ENCODE assay signal across 8 cellular contexts in genomic region chr17:81833160-81833920, GRCh38. TPM values are rescaled to one million over a fixed set of nuclear protein-coding genes. Genes with fewer than 3 reads are reported as not detected.
DNase-seq lines count a peak whose midpoint lies in the region; ATAC-seq, FAIRE-seq and TF ChIP-seq lines count a peak whose summit lies in the region.

Gene MCRIP1, minus strand, starts transcription at chr17:81833291. Its CDS starts 8,785 bp downstream, at chr17:81824506.

- H3K27ac ChIP-seq in HCT116 (ENCODE audit: low read depth, low read length): peak within 1 kb of the TSS; percentile 93
- H3K27ac ChIP-seq in neuronal stem cell (replicated peaks; ENCODE audit: low read length): peak within 1 kb of the TSS; percentile 56
- H3K27ac ChIP-seq in subcutaneous abdominal adipose tissue (ENCODE audit: low read depth, low read length): peak within 1 kb of the TSS; percentile 70

- peaks cover 17 to 32% of the 10 kb centered on the region in 2 experiments for H3K4me1 ChIP-seq in HCT116 (ENCODE audit: control insufficient read depth in 1 of 2, insufficient read depth in 2 of 2, low read length in 2 of 2)
- peaks cover 6 to 19% of the 10 kb centered on the region in 2 donors for H3K4me1 ChIP-seq in neuronal stem cell (ENCODE audit: control insufficient read depth in 2 of 2, insufficient read depth in 1 of 2, low read depth in 1 of 2, low read length in 2 of 2)
- peaks cover 7 to 34% (median 28%) of the 10 kb centered on the region in 5 donors for H3K4me1 ChIP-seq in subcutaneous abdominal adipose tissue (ENCODE audit: control insufficient read depth in 5 of 5, insufficient read depth in 5 of 5, low read length in 5 of 5)

- TF ChIP-seq POLR2A in HCT116 (IDR thresholded peaks at IDR 0.05; ENCODE audit: borderline replicate concordance, extremely low read depth, insufficient read depth, insufficient read length): peak; percentile 88

- H2BK5ac ChIP-seq in neuronal stem cell (ENCODE audit: low read length): peak within 1 kb of the TSS; percentile 82

- H2BK120ac ChIP-seq in neuronal stem cell (ENCODE audit: low read depth, low read length): no peak within 1 kb of the TSS

- peak within 1 kb of the TSS; percentile 61 for H3K14ac ChIP-seq in neuronal stem cell (ENCODE audit: low read length)

- H3K36me3 ChIP-seq in HCT116 (ENCODE audit: control insufficient read depth in 1 of 2, insufficient read depth in 2 of 2, low read length in 2 of 2) (0 out of 4 replicates have a peak, but pooled peaks cover 0 to 7% of the 10 kb centered on the region in 2 experiments), neuronal stem cell (replicated peaks in 1 of 2; ENCODE audit: control insufficient read depth in 2 of 2, insufficient read depth in 2 of 2, low read length in 2 of 2) (peaks cover 2 to 9% of the 10 kb centered on the region in 2 donors), subcutaneous abdominal adipose tissue (ENCODE audit: control insufficient read depth in 5 of 5, insufficient read depth in 5 of 5, low read length in 5 of 5) (peaks cover 0 to 5% (median 0%) of the 10 kb centered on the region in 5 donors)

- peaks cover 31% of the 10 kb centered on the region for H3K79me1 ChIP-seq in neuronal stem cell (ENCODE audit: low read depth, low read length)

- H3K4ac ChIP-seq in neuronal stem cell (ENCODE audit: low read length): peak within 1 kb of the TSS; percentile 26

- in situ Hi-C loops in SK-MEL-5 (cut with HindIII; ENCODE audit: low pct_unique_long_range_greater_than_20kb, low sequenced_read_pairs): no loop called here

- peak within 1 kb of the TSS; percentile 98 for H3K18ac ChIP-seq in neuronal stem cell (ENCODE audit: low read length)

- H2BK15ac ChIP-seq in neuronal stem cell (ENCODE audit: low read length): peak within 1 kb of the TSS; percentile 92

- H3K9me3 ChIP-seq in HCT116 (ENCODE audit: control insufficient read depth in 1 of 2, insufficient read depth in 1 of 2, low read depth in 1 of 2, low read length in 2 of 2) (no peaks in the 10 kb centered on the region), neuronal stem cell (replicated peaks in 1 of 2; ENCODE audit: control insufficient read depth in 2 of 2, insufficient read depth in 1 of 2, low read depth in 1 of 2, low read length in 2 of 2) (no peaks in the 10 kb centered on the region), subcutaneous abdominal adipose tissue (ENCODE audit: control insufficient read depth in 5 of 5, low read length in 5 of 5) (no peaks in the 10 kb centered on the region)

- DNase-seq in ELR (ENCODE audit: low read depth) (peak; percentile 98), HCT116 (ENCODE audit: low read depth, low spot score) (peak; percentile 91), NAMALWA (ENCODE audit: low spot score) (peak; percentile 94), SK-MEL-5 (ENCODE audit: low read depth, low spot score) (peak; percentile 98), frontal cortex (ENCODE audit: low spot score in 2 of 2) (peak; percentile 100), neuronal stem cell (ENCODE audit: low spot score) (peak; percentile 92)
- peak; percentile 95 for DNase-seq in activated naive CD4-positive, alpha-beta T cell treated with Interleukin-2 at 50 U/mL for 16 hours

- no peaks in the 10 kb centered on the region for H4K20me1 ChIP-seq in HCT116 (ENCODE audit: insufficient read depth)

- intact Hi-C loops in HCT116 (cut with micrococcal nuclease): loop anchor here (2.0 kb wide), 1 partner anchor 27 kb away; the partner anchor contains the start of gene P4HB

- no peak within 1 kb of the TSS for H4K91ac ChIP-seq in neuronal stem cell (ENCODE audit: low read depth, low read length, poor library complexity)

- peak within 1 kb of the TSS; percentile 87 to 98 for H3K4me3 ChIP-seq in HCT116 (replicated peaks in 1 of 2; ENCODE audit: low read depth in 1 of 2, low read length in 2 of 2)
- peak within 1 kb of the TSS; percentile 81 to 97 for H3K4me3 ChIP-seq in neuronal stem cell (ENCODE audit: low read length in 2 of 2)
- H3K4me3 ChIP-seq in subcutaneous abdominal adipose tissue (ENCODE audit: low read depth in 1 of 5, low read length in 5 of 5): peak within 1 kb of the TSS; percentile 72 to 81 (median 77)

- H3K79me2 ChIP-seq in HCT116 (ENCODE audit: insufficient read depth, low read length): peaks cover 15% of the 10 kb centered on the region

- H2AFZ ChIP-seq in HCT116 (ENCODE audit: low read depth, low read length, poor library complexity, severe bottlenecking): no peak within 1 kb of the TSS
- peak within 1 kb of the TSS; percentile 83 for H2AFZ ChIP-seq in neuronal stem cell (ENCODE audit: low read length)

- CTCF ChIA-PET in HCT116 (lab: Charles Lee): interaction anchor here (2.1 kb wide), 1 partner anchor 11 kb away, joined by 10 read pairs; no protein-coding TSS in a partner anchor

- POLR2A ChIA-PET in HCT116 (lab: Charles Lee): interaction anchor here (0.6 to 1.9 kb wide), 12 partner anchors 8 to 127 kb away, joined by 3 to 8 read pairs (median 3); no protein-coding TSS in a partner anchor

- H3K9me2 ChIP-seq in HCT116 (ENCODE audit: insufficient read depth): no peaks in the 10 kb centered on the region

- H3K23ac ChIP-seq in neuronal stem cell (ENCODE audit: low read depth, low read length, poor library complexity): peak within 1 kb of the TSS; percentile 89

- no TSS peak for BruUV-seq in HCT116 (replicated peaks; lab: Mats Ljungman, UMichigan)

- no CpG with 5 or more reads among the region's 76 CpGs for WGBS in neuronal stem cell (ENCODE audit: extremely low coverage in 2 of 2, insufficient read length in 2 of 2, insufficient replicate concordance in 1 of 2), 2 donors

- ATAC-seq in HCT116: peak; percentile 89

- H4K8ac ChIP-seq in neuronal stem cell (ENCODE audit: low read depth, low read length): no peak within 1 kb of the TSS

- H3K9ac ChIP-seq in HCT116 (ENCODE audit: low read length) (peak within 1 kb of the TSS; percentile 98), neuronal stem cell (ENCODE audit: low read depth, low read length, poor library complexity) (peak within 1 kb of the TSS; percentile 99), subcutaneous abdominal adipose tissue (ENCODE audit: low read length in 5 of 5) (peak within 1 kb of the TSS; percentile 26 to 93 (median 86))

- H2AK5ac ChIP-seq in neuronal stem cell (ENCODE audit: low read depth, low read length): peak within 1 kb of the TSS; percentile 99

- TF ChIP-seq CTCF in HCT116 (IDR thresholded peaks at IDR 0.05 in 2 of 3, conservative IDR thresholded peaks at IDR 0.05 in 1 of 3; ENCODE audit: borderline replicate concordance in 1 of 3, insufficient read depth in 1 of 3, low read depth in 2 of 3, low read length in 2 of 3): no peak

- FAIRE-seq in frontal cortex (lab: Jason Lieb, UNC): no peak

- RAD21 ChIA-PET in HCT116 (lab: Charles Lee; ENCODE audit: low non-redundant PET in 1 of 2, low total read pairs in 2 of 2, uncharacterized antibody in 2 of 2, unreplicated experiment in 2 of 2): interaction anchor here in 1 of 2 experiments (1.4 kb wide), 1 partner anchor 98 kb away, joined by 4 read pairs; no protein-coding TSS in a partner anchor

- no peak for TF ChIP-seq RAD21 in HCT116 (IDR thresholded peaks at IDR 0.05; ENCODE audit: low read depth)

- H3K4me2 ChIP-seq in HCT116 (ENCODE audit: low read length) (peak within 1 kb of the TSS; percentile 98), neuronal stem cell (ENCODE audit: insufficient read depth, low read length, poor library complexity, severe bottlenecking) (peak within 1 kb of the TSS; percentile 95)

- H2BK12ac ChIP-seq in neuronal stem cell (ENCODE audit: low read length): peak within 1 kb of the TSS; percentile 77

- H3K27me3 ChIP-seq in HCT116 (ENCODE audit: insufficient read depth, low read length) (no peaks in the 10 kb centered on the region), neuronal stem cell (ENCODE audit: control insufficient read depth in 3 of 3, insufficient read depth in 3 of 3, low read depth in 1 of 3, low read length in 3 of 3) (no peaks in the 10 kb centered on the region), subcutaneous abdominal adipose tissue (ENCODE audit: control insufficient read depth in 5 of 5, insufficient read depth in 4 of 5, low read length in 5 of 5) (no peaks in the 10 kb centered on the region)

TF ChIP-seq in HCT116, 20 proteins besides CTCF, POLR2A, EP300 and RAD21 (continues in another document):
- TF ChIP-seq JUND (IDR thresholded peaks at IDR 0.05): no peak
- no peak for TF ChIP-seq TCF7L2 (IDR thresholded peaks at IDR 0.05; ENCODE audit: borderline replicate concordance, extremely low read depth, insufficient read depth, insufficient read length)
- TF ChIP-seq SP1 (IDR thresholded peaks at IDR 0.05; ENCODE audit: low read depth): no peak; the same call in 1 of the 2 replicates
- TF ChIP-seq EZH2 (IDR thresholded peaks at IDR 0.05): no peak
- no peak for TF ChIP-seq SRF (IDR thresholded peaks at IDR 0.05; ENCODE audit: low read depth)
- no peak for TF ChIP-seq CBX3 (IDR thresholded peaks at IDR 0.05; ENCODE audit: low read depth)
- TF ChIP-seq EGR1 (IDR thresholded peaks at IDR 0.05; ENCODE audit: low read depth): peak; percentile 96
- TF ChIP-seq YY1 (IDR thresholded peaks at IDR 0.05; ENCODE audit: extremely low read depth, insufficient replicate concordance, low read depth, low read length): peak; percentile 23
- peak; percentile 93; the same call in 1 of the 2 replicates for TF ChIP-seq SIN3A (IDR thresholded peaks at IDR 0.05; ENCODE audit: low read depth)
- TF ChIP-seq ZNF274 (IDR thresholded peaks at IDR 0.05; ENCODE audit: low read depth, low read length): no peak
- TF ChIP-seq FOSL1 (IDR thresholded peaks at IDR 0.05; ENCODE audit: low read depth): no peak
- no peak for TF ChIP-seq ATF3 (IDR thresholded peaks at IDR 0.05)
- no peak for TF ChIP-seq CEBPB (IDR thresholded peaks at IDR 0.05; ENCODE audit: low read depth)
- TF ChIP-seq MAX (IDR thresholded peaks at IDR 0.05): peak; percentile 89

RNA-seq across cellular contexts. Expression of gene MCRIP1, which starts in this region (rescaled TPM):
- total RNA-seq in HCT116 (2021; ENCODE audit: unreplicated experiment) (59.2 TPM), frontal cortex (86.4 TPM)
- polyA plus RNA-seq in HCT116 (2012): 63.3 and 64.8 TPM in 2 replicates
- total RNA-seq in SK-MEL-5 (2014; rRNA removed; shearing (Covaris generic)): 144 and 162 TPM in 2 replicates
- polyA plus RNA-seq in SK-MEL-5 (2015; cell fraction: cytosol; rRNA removed): 204 and 284 TPM in 2 replicates
- polyA plus RNA-seq in SK-MEL-5 (2015; cell fraction: nucleus; rRNA removed): 103 and 138 TPM in 2 replicates
- polyA plus RNA-seq in neuronal stem cell (2013, experiment 1 of 2): 145 TPM
- 137 TPM for polyA plus RNA-seq in neuronal stem cell (2013, experiment 2 of 2)

Comparison
In these comparisons a context has a peak if more than half of its experiments do, and no peak if none do; other contexts are left out.
1. Peak in every context shown above with its lines: DNase-seq, ATAC-seq, H3K4me3 ChIP-seq and H3K27ac ChIP-seq.